ENCODE assay signal across 8 cellular contexts in the genomic region with DNA sequence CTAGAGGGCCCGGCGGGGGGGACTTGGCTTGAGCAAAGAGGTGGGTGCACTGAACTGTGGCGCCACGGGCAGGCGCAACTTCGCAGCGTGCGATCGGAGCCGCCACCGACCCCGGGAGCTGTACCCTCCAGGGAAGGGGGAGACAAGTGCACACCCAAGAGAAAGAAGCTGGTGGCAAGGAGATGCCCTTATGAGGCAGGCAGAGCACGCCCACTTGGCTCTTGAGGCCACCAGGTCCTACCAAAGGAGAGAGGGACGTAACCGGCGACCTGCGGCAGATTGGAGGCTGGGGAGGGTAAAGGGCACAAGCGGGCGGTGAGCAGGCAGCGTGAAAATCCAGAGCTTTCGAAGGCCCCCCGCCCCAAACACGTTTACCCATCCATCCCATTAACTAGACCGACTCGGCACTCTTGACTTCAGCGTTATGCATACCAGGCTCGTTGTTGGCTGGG. TPM values are rescaled to one million over a fixed set of nuclear protein-coding genes. Genes with fewer than 3 reads are reported as not detected.
A peak's percentile ranks its signal among the peaks of the same experiment; 100 is the strongest.
DNase-seq lines count a peak whose midpoint lies in the region; ATAC-seq, FAIRE-seq and TF ChIP-seq lines count a peak whose summit lies in the region.

No MANE protein-coding gene starts in this region.

- H3K4me1 ChIP-seq in KMS-11 (ENCODE audit: low read depth, poor library complexity, severe bottlenecking): peaks cover 47% of the 10 kb centered on the region
- peaks cover 52% of the 10 kb centered on the region for H3K4me1 ChIP-seq in astrocyte (ENCODE audit: insufficient read depth, low read length)
- H3K4me1 ChIP-seq in mesodermal cell (ENCODE audit: control insufficient read depth, insufficient read depth, low read length, poor library complexity, severe bottlenecking): peaks cover 26% of the 10 kb centered on the region

- H3K4me2 ChIP-seq in KMS-11: peak overlapping the region; percentile 74
- peak overlapping the region; percentile 95 for H3K4me2 ChIP-seq in astrocyte (ENCODE audit: low read length)

- H3K4me3 ChIP-seq in KMS-11 (IDR thresholded peaks at IDR 0.05; ENCODE audit: insufficient read depth, low read depth, low read length) (no peak overlapping the region), astrocyte (ENCODE audit: insufficient read depth, low read depth, low read length) (peak overlapping the region; percentile 63), mesodermal cell (ENCODE audit: extremely low read depth, insufficient read depth, low read length, poor library complexity, severe bottlenecking) (peak overlapping the region; percentile 61)

- H2AFZ ChIP-seq in KMS-11 (ENCODE audit: low read depth) (peak overlapping the region; percentile 47; the same call in 1 of the 2 replicates), astrocyte (ENCODE audit: low read depth, low read length) (peak overlapping the region; percentile 79)

- H3K9me3 Mint-ChIP-seq in astrocyte (ENCODE audit: unreplicated experiment): peaks cover 6% of the 10 kb centered on the region

- H3K27ac ChIP-seq in KMS-11 (no peak overlapping the region), astrocyte (ENCODE audit: low read depth, low read length) (no peak overlapping the region), mesodermal cell (ENCODE audit: low read depth, low read length, severe bottlenecking) (peak overlapping the region; percentile 59)

- no peak for TF ChIP-seq CTCF in KMS-11 (conservative IDR thresholded peaks at IDR 0.05; ENCODE audit: low read depth, low read length)
- no peak for TF ChIP-seq CTCF in astrocyte (IDR thresholded peaks at IDR 0.05; ENCODE audit: insufficient read depth, low read depth, low read length)

- H3K4me1 Mint-ChIP-seq in astrocyte (ENCODE audit: low read depth, unreplicated experiment): peaks cover 11% of the 10 kb centered on the region

- H3K79me2 ChIP-seq in KMS-11 (ENCODE audit: insufficient read depth, low read depth) (no peaks in the 10 kb centered on the region), astrocyte (ENCODE audit: insufficient read depth, low read length) (no peaks in the 10 kb centered on the region)

- H3K9ac ChIP-seq in KMS-11: no peak overlapping the region
- H3K9ac ChIP-seq in astrocyte (ENCODE audit: low read length): peak overlapping the region; percentile 57

- no peak for FAIRE-seq in astrocyte (lab: Jason Lieb, UNC)

- peak overlapping the region; percentile 87 for H3K4me3 Mint-ChIP-seq in astrocyte (ENCODE audit: unreplicated experiment)

- H3K27ac Mint-ChIP-seq in astrocyte (ENCODE audit: unreplicated experiment): no peak overlapping the region

- no peaks in the 10 kb centered on the region for H3K36me3 Mint-ChIP-seq in astrocyte (ENCODE audit: low read depth, unreplicated experiment)

- H3K27me3 Mint-ChIP-seq in astrocyte (ENCODE audit: low read depth, unreplicated experiment): peaks cover 31% of the 10 kb centered on the region

- WGBS in mesodermal cell (ENCODE audit: insufficient coverage in 2 of 2), 2 experiments: 1 to 2% methylated on average over 16 of the region's 27 CpGs

- H4K20me1 ChIP-seq in KMS-11 (ENCODE audit: insufficient read depth) (no peaks in the 10 kb centered on the region), astrocyte (ENCODE audit: insufficient read depth, low read length) (no peaks in the 10 kb centered on the region)

- no peak for ATAC-seq in HG03460 (IDR thresholded peaks at IDR 0.05; ENCODE audit: unreplicated experiment)
- ATAC-seq in HG02571 (IDR thresholded peaks at IDR 0.05; ENCODE audit: unreplicated experiment): no peak

- H3K36me3 ChIP-seq in KMS-11 (ENCODE audit: insufficient read depth): no peaks in the 10 kb centered on the region
- H3K36me3 ChIP-seq in astrocyte (ENCODE audit: insufficient read depth, low read length): no peaks in the 10 kb centered on the region
- H3K36me3 ChIP-seq in mesodermal cell (ENCODE audit: control insufficient read depth, insufficient read depth, low read length): peaks cover 4% of the 10 kb centered on the region

- peaks cover 64% of the 10 kb centered on the region for H3K27me3 ChIP-seq in KMS-11 (ENCODE audit: insufficient read depth, low read depth)
- H3K27me3 ChIP-seq in astrocyte (ENCODE audit: insufficient read depth, low read length): peaks cover 44% of the 10 kb centered on the region

- H3K9me3 ChIP-seq in astrocyte (ENCODE audit: insufficient read depth, low read depth, low read length) (no peaks in the 10 kb centered on the region), mesodermal cell (ENCODE audit: control insufficient read depth, low read length) (no peaks in the 10 kb centered on the region)

- DNase-seq in DMS79 (lab: John Stamatoyannopoulos, UW) (peak; percentile 43), astrocyte (ENCODE audit: low read depth) (no peak), mucosa of gallbladder (ENCODE audit: low spot score) (no peak), CD1c-positive myeloid dendritic cell (ENCODE audit: extremely low spot score) (no peak)

RNA-seq across cellular contexts. Expression of a gene that starts 1.0 kb away (rescaled TPM):
- 2.1 and 2.2 TPM in 2 replicates for total RNA-seq in astrocyte
- 18.4 TPM for polyA plus RNA-seq in mesodermal cell (2013, experiment 1 of 2)
- polyA plus RNA-seq in mesodermal cell (2013, experiment 2 of 2): 13.4 TPM
- total RNA-seq in mucosa of gallbladder: 0.14 TPM

RNA-seq across cellular contexts. Expression of a gene that starts 16.4 kb away (rescaled TPM):
- total RNA-seq in astrocyte (0.27 TPM in 1 of 2 replicates, not detected in the other), mucosa of gallbladder (0.46 TPM)
- 17.1 TPM for polyA plus RNA-seq in mesodermal cell (2013, experiment 1 of 2)
- 13.8 TPM for polyA plus RNA-seq in mesodermal cell (2013, experiment 2 of 2)
